1 cellular context compared by ENCODE assay signal in genomic region chr6:34522740-34523139, GRCh38.
TF ChIP-seq lines count a peak whose summit lies in the region.

No MANE protein-coding gene starts in this region.

TF ChIP-seq in HepG2, 621 proteins besides CTCF, POLR2A, EP300 and RAD21:
- TF ChIP-seq ZNF841 (CRISPR knock-in tag; IDR thresholded peaks at IDR 0.05; ENCODE audit: borderline replicate concordance) (no peak), HNF4A (CRISPR knock-in tag; IDR thresholded peaks at IDR 0.05) (peak; percentile 44)
